ENCODE assay signal across 22 cellular contexts in genomic region chr12:71107976-71108749, GRCh38. TPM values are rescaled to one million over a fixed set of nuclear protein-coding genes. Genes with fewer than 3 reads are reported as not detected.
"Had no signal": no experiment of that assay in that cellular context is flagged by ENCODE, and none has a peak within 500 bp of the region (broad histone marks: within the 10 kb centered on the region; RNA-seq: fewer than 3 reads in every experiment).

No MANE protein-coding gene starts in this region.

- H3K9me3 ChIP-seq: neutrophil, pancreas, right lobe of liver, tibial artery, uterus had no signal

- H3K36me3 ChIP-seq: neutrophil, pancreas, right lobe of liver, suprapubic skin, tibial artery, upper lobe of left lung, uterus had no signal

- H3K4me1 ChIP-seq: pancreas, right lobe of liver, upper lobe of left lung, uterus had no signal

- DNase-seq: cortex of kidney; dorsolateral prefrontal cortex; effector CD8-positive, alpha-beta T cell; head of caudate nucleus; left colon; mammary epithelial cell; naive thymus-derived CD4-positive, alpha-beta T cell; pancreas; right lobe of liver; stimulated activated CD4-positive, alpha-beta T cell treated with anti-CD3 and anti-CD28 coated beads, Interleukin-2, amount 100 ng/mL, for 24 hours; stimulated activated CD4-positive, alpha-beta T cell treated with anti-CD3 and anti-CD28 coated beads, Interleukin-4, amount 100 ng/mL, for 4 hours; stimulated activated naive CD4-positive, alpha-beta T cell; upper lobe of left lung; uterus had no signal

- ATAC-seq: left colon; naive thymus-derived CD4-positive, alpha-beta T cell; right lobe of liver had no signal

- H3K27ac ChIP-seq: dorsolateral prefrontal cortex, hepatocyte, neutrophil, pancreas, right lobe of liver, skin epidermis, suprapubic skin, upper lobe of left lung, uterus had no signal

- H3K4me3 ChIP-seq: dorsolateral prefrontal cortex, hepatocyte, pancreas, right lobe of liver, skin epidermis, suprapubic skin, tibial artery, upper lobe of left lung, uterus had no signal

- H3K27me3 ChIP-seq: dorsolateral prefrontal cortex, hepatocyte, neutrophil, pancreas, right lobe of liver, suprapubic skin, tibial artery, upper lobe of left lung, uterus had no signal

RNA-seq across cellular contexts. Expression of gene TSPAN8, which starts 49.6 kb away (rescaled TPM):
- total RNA-seq: mammary epithelial cell; mononuclear cell; naive thymus-derived CD4-positive, alpha-beta T cell had no signal
- polyA plus RNA-seq: fibroblast of lung; mammary epithelial cell; naive thymus-derived CD4-positive, alpha-beta T cell; neural cell had no signal
